In the genomic region with DNA sequence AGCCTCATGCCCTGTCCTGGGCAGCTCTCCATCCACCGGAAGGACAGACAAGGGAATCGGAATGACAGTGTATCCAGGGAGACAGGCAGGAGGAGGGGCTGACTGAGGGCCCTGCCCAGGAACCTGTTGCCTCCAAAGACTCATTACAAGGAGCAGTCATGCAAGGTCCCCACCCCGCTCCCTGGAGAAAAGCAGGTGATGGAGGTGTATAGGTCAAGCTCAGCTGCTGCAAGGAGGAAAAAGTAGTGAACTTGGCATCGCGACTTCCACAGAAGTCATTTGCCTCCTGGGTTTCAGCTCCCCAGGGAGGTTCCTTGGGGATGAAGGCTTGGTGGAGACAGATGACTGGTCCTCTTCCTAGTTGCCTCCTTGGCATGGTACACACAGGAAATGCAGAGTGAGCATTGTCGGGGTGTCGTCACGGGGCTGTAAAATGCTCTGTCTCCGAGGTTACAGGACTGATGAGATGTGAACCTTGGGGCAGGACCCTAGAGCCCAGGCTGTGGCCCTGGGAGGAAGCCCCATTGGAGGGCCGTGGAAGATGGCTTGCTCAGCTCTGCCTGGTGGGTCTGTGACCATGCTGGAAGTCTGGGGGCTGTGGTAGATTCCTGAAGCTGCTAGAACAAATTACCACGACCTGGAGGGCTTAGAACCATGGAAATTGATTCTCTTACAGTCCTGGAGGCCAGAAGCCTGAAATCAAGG, we compare ENCODE assay signal across 1 cellular context.
TF ChIP-seq lines count a peak whose summit lies in the region.

No MANE protein-coding gene starts in this region.

TF ChIP-seq in K562, 482 proteins besides CTCF, POLR2A, EP300 and RAD21:
- TF ChIP-seq, protein P1, sequence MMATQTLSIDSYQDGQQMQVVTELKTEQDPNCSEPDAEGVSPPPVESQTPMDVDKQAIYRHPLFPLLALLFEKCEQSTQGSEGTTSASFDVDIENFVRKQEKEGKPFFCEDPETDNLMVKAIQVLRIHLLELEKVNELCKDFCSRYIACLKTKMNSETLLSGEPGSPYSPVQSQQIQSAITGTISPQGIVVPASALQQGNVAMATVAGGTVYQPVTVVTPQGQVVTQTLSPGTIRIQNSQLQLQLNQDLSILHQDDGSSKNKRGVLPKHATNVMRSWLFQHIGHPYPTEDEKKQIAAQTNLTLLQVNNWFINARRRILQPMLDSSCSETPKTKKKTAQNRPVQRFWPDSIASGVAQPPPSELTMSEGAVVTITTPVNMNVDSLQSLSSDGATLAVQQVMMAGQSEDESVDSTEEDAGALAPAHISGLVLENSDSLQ (IDR thresholded peaks at IDR 0.05) = 0 out of 2 replicates have a peak, but pooled peaks have one; percentile 20
- no peak for TF ChIP-seq NCOA2 (IDR thresholded peaks at IDR 0.05; ENCODE audit: partially characterized antibody in 2 of 2)
- TF ChIP-seq, protein P2, sequence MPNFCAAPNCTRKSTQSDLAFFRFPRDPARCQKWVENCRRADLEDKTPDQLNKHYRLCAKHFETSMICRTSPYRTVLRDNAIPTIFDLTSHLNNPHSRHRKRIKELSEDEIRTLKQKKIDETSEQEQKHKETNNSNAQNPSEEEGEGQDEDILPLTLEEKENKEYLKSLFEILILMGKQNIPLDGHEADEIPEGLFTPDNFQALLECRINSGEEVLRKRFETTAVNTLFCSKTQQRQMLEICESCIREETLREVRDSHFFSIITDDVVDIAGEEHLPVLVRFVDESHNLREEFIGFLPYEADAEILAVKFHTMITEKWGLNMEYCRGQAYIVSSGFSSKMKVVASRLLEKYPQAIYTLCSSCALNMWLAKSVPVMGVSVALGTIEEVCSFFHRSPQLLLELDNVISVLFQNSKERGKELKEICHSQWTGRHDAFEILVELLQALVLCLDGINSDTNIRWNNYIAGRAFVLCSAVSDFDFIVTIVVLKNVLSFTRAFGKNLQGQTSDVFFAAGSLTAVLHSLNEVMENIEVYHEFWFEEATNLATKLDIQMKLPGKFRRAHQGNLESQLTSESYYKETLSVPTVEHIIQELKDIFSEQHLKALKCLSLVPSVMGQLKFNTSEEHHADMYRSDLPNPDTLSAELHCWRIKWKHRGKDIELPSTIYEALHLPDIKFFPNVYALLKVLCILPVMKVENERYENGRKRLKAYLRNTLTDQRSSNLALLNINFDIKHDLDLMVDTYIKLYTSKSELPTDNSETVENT (CRISPR knock-in tag; IDR thresholded peaks at IDR 0.05) = no peak
- TF ChIP-seq CREB3L1 (IDR thresholded peaks at IDR 0.05; ENCODE audit: borderline replicate concordance, low read depth) = no peak
- TF ChIP-seq ZFPM2 (CRISPR knock-in tag; IDR thresholded peaks at IDR 0.05) = no peak
- TF ChIP-seq TFAM (CRISPR knock-in tag; conservative IDR thresholded peaks at IDR 0.05) = no peak
- TF ChIP-seq RFX1 (IDR thresholded peaks at IDR 0.05) = peak; percentile 37; the same call in 1 of the 2 replicates
- TF ChIP-seq, protein P3, sequence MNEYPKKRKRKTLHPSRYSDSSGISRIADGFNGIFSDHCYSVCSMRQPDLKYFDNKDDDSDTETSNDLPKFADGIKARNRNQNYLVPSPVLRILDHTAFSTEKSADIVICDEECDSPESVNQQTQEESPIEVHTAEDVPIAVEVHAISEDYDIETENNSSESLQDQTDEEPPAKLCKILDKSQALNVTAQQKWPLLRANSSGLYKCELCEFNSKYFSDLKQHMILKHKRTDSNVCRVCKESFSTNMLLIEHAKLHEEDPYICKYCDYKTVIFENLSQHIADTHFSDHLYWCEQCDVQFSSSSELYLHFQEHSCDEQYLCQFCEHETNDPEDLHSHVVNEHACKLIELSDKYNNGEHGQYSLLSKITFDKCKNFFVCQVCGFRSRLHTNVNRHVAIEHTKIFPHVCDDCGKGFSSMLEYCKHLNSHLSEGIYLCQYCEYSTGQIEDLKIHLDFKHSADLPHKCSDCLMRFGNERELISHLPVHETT (CRISPR knock-in tag; conservative IDR thresholded peaks at IDR 0.05 in 1 of 2, IDR thresholded peaks at IDR 0.05 in 1 of 2) = no peak
- no peak for TF ChIP-seq MXI1 (IDR thresholded peaks at IDR 0.05; ENCODE audit: low read depth, low read length)
- TF ChIP-seq YBX1 (IDR thresholded peaks at IDR 0.05) = no peak
- TF ChIP-seq ZNF655 (CRISPR knock-in tag; IDR thresholded peaks at IDR 0.05) = no peak
